ENCODE assay signal across 11 cellular contexts in the genomic region with DNA sequence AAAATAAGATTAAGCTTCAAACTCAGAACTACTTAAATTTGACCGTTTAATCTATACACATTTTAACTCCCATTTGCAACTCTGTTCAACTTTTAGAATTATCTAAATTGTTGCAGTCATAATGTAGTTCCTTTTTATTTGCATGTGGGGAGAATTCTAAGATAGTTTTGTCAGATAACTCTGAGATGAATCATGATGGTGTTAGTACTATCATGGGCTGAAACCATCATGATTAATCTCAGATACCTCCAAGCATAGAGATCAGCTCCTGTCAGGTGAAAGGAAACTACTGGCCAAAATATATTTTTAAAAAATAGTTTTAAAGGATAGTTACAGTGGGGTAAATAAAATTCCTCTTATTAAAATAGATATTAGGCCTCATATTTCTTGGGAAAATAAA. TPM values are rescaled to one million over a fixed set of nuclear protein-coding genes. Genes with fewer than 3 reads are reported as not detected.
A peak's percentile ranks its signal among the peaks of the same experiment; 100 is the strongest.
DNase-seq lines count a peak whose midpoint lies in the region; ATAC-seq and TF ChIP-seq lines count a peak whose summit lies in the region.
"Had no signal": no experiment of that assay in that cellular context is flagged by ENCODE, and none has a peak within 500 bp of the region (broad histone marks: within the 10 kb centered on the region; RNA-seq: fewer than 3 reads in every experiment).

No MANE protein-coding gene starts in this region.

- H3K9me3 ChIP-seq in SK-N-SH, result no peaks in the 10 kb centered on the region
- H3K9me3 ChIP-seq in thyroid gland, result no peaks in the 10 kb centered on the region

- H3K4me1 ChIP-seq in SK-N-SH (ENCODE audit: control insufficient read depth in 1 of 2, insufficient read depth in 2 of 2, low read depth in 1 of 2, low read length in 1 of 2), result peaks cover 5 to 29% of the 10 kb centered on the region in 2 experiments; a peak in 1 of 4 replicates
- H3K4me1 ChIP-seq in thyroid gland, result no peaks in the 10 kb centered on the region

- no peaks in the 10 kb centered on the region for H4K20me1 ChIP-seq in SK-N-SH (ENCODE audit: insufficient read depth)

- H3K27me3 ChIP-seq in SK-N-SH (ENCODE audit: insufficient read depth), result no peaks in the 10 kb centered on the region
- H3K27me3 ChIP-seq in thyroid gland, result no peaks in the 10 kb centered on the region

- TF ChIP-seq RAD21 in SK-N-SH (IDR thresholded peaks at IDR 0.05; ENCODE audit: low read length), result no peak

- TF ChIP-seq EP300 in SK-N-SH (IDR thresholded peaks at IDR 0.05; ENCODE audit: borderline replicate concordance in 1 of 2, low read depth in 1 of 2, low read length in 1 of 2), result peak in 1 of 2 experiments; percentile 29; a peak in 1 of 4 replicates

- H3K79me2 ChIP-seq in SK-N-SH (ENCODE audit: insufficient read depth), result no peaks in the 10 kb centered on the region

- peaks cover 3% of the 10 kb centered on the region for H3F3A ChIP-seq in SK-N-SH (replicated peaks; ENCODE audit: insufficient read depth)

- no peak overlapping the region for H3K4me3 ChIP-seq in SK-N-SH (ENCODE audit: low read depth in 2 of 2, low read length in 1 of 2)
- no peak overlapping the region for H3K4me3 ChIP-seq in thyroid gland (replicated peaks in 1 of 3)

- H3K36me3 ChIP-seq in SK-N-SH (replicated peaks in 1 of 2; ENCODE audit: control insufficient read depth in 1 of 2, insufficient read depth in 2 of 2, low read length in 1 of 2) (peaks cover 15 to 30% of the 10 kb centered on the region in 2 experiments), thyroid gland (no peaks in the 10 kb centered on the region)

- H3K9me2 ChIP-seq in SK-N-SH, result no peaks in the 10 kb centered on the region; the same call in 1 of the 2 replicates

- intact Hi-C loops in thyroid gland (cut with DNase I), result no loop called here

- TF ChIP-seq CTCF in SK-N-SH (IDR thresholded peaks at IDR 0.05) (no peak), thyroid gland (IDR thresholded peaks at IDR 0.05) (no peak)

- H3K27ac ChIP-seq in SK-N-SH (ENCODE audit: low read depth in 2 of 2, low read length in 1 of 2) (peak overlapping the region; percentile 2 to 39; a peak in 2 of 4 replicates), thyroid gland (no peak overlapping the region)

- POLR2A ChIA-PET in SK-N-SH (lab: Yijun Ruan, JAX), result no interaction called here

- H3K9ac ChIP-seq in SK-N-SH, result no peak overlapping the region

- TF ChIP-seq POLR2A in thyroid gland (IDR thresholded peaks at IDR 0.05), result no peak

- H2AFZ ChIP-seq in SK-N-SH (ENCODE audit: low read depth), result no peak overlapping the region

- peak; percentile 77 for ATAC-seq in GM18868 (IDR thresholded peaks at IDR 0.05; ENCODE audit: unreplicated experiment)
- peak; percentile 58 for ATAC-seq in HG03139 (IDR thresholded peaks at IDR 0.05; ENCODE audit: unreplicated experiment)
- ATAC-seq: activated CD8-positive, alpha-beta memory T cell treated with anti-CD3 and anti-CD28 coated beads, Interleukin-2, amount 10 ng/mL, durations not matched to agents 7 days and 5 days had no signal

- WGBS in SK-N-SH (ENCODE audit: low lambda C conversion rate), result 36% methylated on average over 1 of the region's 1 CpG
- WGBS in thyroid gland, 2 donors, result 84 to 87% methylated on average over 1 of the region's 1 CpG

- CTCF ChIA-PET in SK-N-SH (lab: Yijun Ruan, JAX), result interaction anchor here (1.1 to 1.8 kb wide), 2 partner anchors 9 to 16 kb away, joined by 4 to 5 read pairs; no protein-coding TSS in a partner anchor

- DNase-seq in A172 (ENCODE audit: low spot score) (peak; percentile 13), SK-N-SH (no peak), SK-N-DZ (ENCODE audit: low spot score) (no peak), NCI-H1092 treated with DMSO at 0.1 percent for 48 hours (lab: John Stamatoyannopoulos, UW) (no peak), thyroid gland (no peak)
- no peak for DNase-seq in activated CD4-positive, alpha-beta T cell treated with anti-CD3 and anti-CD28 coated beads for 48 hours
- DNase-seq: activated CD8-positive, alpha-beta memory T cell treated with anti-CD3 and anti-CD28 coated beads, Interleukin-2, amount 10 ng/mL, durations not matched to agents 7 days and 5 days; activated naive CD4-positive, alpha-beta T cell; mesendoderm had no signal

- H3K4me2 ChIP-seq in SK-N-SH, result no peak overlapping the region

TF ChIP-seq in SK-N-SH, 30 proteins besides CTCF, POLR2A, EP300 and RAD21 (continues in another document):
- peak; percentile 32; the same call in 1 of the 2 replicates for TF ChIP-seq TCF12 (IDR thresholded peaks at IDR 0.05)
- TF ChIP-seq RCOR1 (IDR thresholded peaks at IDR 0.05; ENCODE audit: low read length), result no peak
- peak; percentile 65 for TF ChIP-seq FOSL2 (IDR thresholded peaks at IDR 0.05; ENCODE audit: borderline replicate concordance, low read depth)
- no peak for TF ChIP-seq EZH2phosphoT487 (IDR thresholded peaks at IDR 0.05; ENCODE audit: borderline replicate concordance, low read depth)
- TF ChIP-seq YY1 (IDR thresholded peaks at IDR 0.05; ENCODE audit: low read depth), result no peak
- TF ChIP-seq SMC3 (IDR thresholded peaks at IDR 0.05; ENCODE audit: low read depth, low read length), result no peak
- no peak for TF ChIP-seq GABPA (IDR thresholded peaks at IDR 0.05; ENCODE audit: low read depth)
- TF ChIP-seq, protein P1, sequence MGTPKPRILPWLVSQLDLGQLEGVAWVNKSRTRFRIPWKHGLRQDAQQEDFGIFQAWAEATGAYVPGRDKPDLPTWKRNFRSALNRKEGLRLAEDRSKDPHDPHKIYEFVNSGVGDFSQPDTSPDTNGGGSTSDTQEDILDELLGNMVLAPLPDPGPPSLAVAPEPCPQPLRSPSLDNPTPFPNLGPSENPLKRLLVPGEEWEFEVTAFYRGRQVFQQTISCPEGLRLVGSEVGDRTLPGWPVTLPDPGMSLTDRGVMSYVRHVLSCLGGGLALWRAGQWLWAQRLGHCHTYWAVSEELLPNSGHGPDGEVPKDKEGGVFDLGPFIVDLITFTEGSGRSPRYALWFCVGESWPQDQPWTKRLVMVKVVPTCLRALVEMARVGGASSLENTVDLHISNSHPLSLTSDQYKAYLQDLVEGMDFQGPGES (IDR thresholded peaks at IDR 0.05; ENCODE audit: low read depth, low read length), result no peak
- TF ChIP-seq JUND (IDR thresholded peaks at IDR 0.05), result peak; percentile 68
- no peak for TF ChIP-seq TEAD4 (IDR thresholded peaks at IDR 0.05; ENCODE audit: borderline replicate concordance, insufficient read depth)
- TF ChIP-seq, protein P2, sequence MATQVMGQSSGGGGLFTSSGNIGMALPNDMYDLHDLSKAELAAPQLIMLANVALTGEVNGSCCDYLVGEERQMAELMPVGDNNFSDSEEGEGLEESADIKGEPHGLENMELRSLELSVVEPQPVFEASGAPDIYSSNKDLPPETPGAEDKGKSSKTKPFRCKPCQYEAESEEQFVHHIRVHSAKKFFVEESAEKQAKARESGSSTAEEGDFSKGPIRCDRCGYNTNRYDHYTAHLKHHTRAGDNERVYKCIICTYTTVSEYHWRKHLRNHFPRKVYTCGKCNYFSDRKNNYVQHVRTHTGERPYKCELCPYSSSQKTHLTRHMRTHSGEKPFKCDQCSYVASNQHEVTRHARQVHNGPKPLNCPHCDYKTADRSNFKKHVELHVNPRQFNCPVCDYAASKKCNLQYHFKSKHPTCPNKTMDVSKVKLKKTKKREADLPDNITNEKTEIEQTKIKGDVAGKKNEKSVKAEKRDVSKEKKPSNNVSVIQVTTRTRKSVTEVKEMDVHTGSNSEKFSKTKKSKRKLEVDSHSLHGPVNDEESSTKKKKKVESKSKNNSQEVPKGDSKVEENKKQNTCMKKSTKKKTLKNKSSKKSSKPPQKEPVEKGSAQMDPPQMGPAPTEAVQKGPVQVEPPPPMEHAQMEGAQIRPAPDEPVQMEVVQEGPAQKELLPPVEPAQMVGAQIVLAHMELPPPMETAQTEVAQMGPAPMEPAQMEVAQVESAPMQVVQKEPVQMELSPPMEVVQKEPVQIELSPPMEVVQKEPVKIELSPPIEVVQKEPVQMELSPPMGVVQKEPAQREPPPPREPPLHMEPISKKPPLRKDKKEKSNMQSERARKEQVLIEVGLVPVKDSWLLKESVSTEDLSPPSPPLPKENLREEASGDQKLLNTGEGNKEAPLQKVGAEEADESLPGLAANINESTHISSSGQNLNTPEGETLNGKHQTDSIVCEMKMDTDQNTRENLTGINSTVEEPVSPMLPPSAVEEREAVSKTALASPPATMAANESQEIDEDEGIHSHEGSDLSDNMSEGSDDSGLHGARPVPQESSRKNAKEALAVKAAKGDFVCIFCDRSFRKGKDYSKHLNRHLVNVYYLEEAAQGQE (IDR thresholded peaks at IDR 0.05; ENCODE audit: low read depth, low read length), result no peak
- TF ChIP-seq, protein P3, sequence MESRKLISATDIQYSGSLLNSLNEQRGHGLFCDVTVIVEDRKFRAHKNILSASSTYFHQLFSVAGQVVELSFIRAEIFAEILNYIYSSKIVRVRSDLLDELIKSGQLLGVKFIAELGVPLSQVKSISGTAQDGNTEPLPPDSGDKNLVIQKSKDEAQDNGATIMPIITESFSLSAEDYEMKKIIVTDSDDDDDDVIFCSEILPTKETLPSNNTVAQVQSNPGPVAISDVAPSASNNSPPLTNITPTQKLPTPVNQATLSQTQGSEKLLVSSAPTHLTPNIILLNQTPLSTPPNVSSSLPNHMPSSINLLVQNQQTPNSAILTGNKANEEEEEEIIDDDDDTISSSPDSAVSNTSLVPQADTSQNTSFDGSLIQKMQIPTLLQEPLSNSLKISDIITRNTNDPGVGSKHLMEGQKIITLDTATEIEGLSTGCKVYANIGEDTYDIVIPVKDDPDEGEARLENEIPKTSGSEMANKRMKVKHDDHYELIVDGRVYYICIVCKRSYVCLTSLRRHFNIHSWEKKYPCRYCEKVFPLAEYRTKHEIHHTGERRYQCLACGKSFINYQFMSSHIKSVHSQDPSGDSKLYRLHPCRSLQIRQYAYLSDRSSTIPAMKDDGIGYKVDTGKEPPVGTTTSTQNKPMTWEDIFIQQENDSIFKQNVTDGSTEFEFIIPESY (IDR thresholded peaks at IDR 0.05; ENCODE audit: borderline replicate concordance, low read depth), result no peak
- TF ChIP-seq FOXJ3 (CRISPR knock-in tag; IDR thresholded peaks at IDR 0.05), result no peak

RNA-seq across cellular contexts. Expression of a gene that starts 39.0 kb away (rescaled TPM):
- total RNA-seq in A172 (2014; rRNA removed; shearing (Covaris generic)), result 13.9 and 21.8 TPM in 2 replicates
- 16.0 and 21.4 TPM in 2 replicates for polyA plus RNA-seq in SK-N-SH (2012; rRNA removed)
- 21.7 and 21.9 TPM in 2 replicates for polyA plus RNA-seq in SK-N-SH (2012; cell fraction: cytosol; rRNA removed)
- 8.5 and 10.4 TPM in 2 replicates for polyA plus RNA-seq in SK-N-SH (2012; cell fraction: nucleus; rRNA removed)
- 15.5 and 17.7 TPM in 2 replicates for polyA plus RNA-seq in SK-N-DZ (2014; cell fraction: cytosol; rRNA removed)
- 11.9 and 13.1 TPM in 2 replicates for polyA plus RNA-seq in SK-N-DZ (2014; cell fraction: nucleus; rRNA removed)
- 10 to 100 TPM; 38.4 to 47.0 (median 42.5) TPM for total RNA-seq in thyroid gland

RNA-seq across cellular contexts. Expression of a gene that starts 39.3 kb away (rescaled TPM):
- 14.1 and 18.2 TPM in 2 replicates for total RNA-seq in A172 (2014; rRNA removed; shearing (Covaris generic))
- polyA plus RNA-seq in SK-N-SH (2012; rRNA removed), result 3.8 and 7.3 TPM in 2 replicates
- 5.0 and 5.4 TPM in 2 replicates for polyA plus RNA-seq in SK-N-SH (2012; cell fraction: cytosol; rRNA removed)
- 7.8 and 16.3 TPM in 2 replicates for polyA plus RNA-seq in SK-N-SH (2012; cell fraction: nucleus; rRNA removed)
- polyA plus RNA-seq in SK-N-DZ (2014; cell fraction: cytosol; rRNA removed), result 49.4 and 57.4 TPM in 2 replicates
- polyA plus RNA-seq in SK-N-DZ (2014; cell fraction: nucleus; rRNA removed), result 85.0 and 85.1 TPM in 2 replicates
- 10 to 100 TPM; 17.0 to 30.6 (median 24.8) TPM for total RNA-seq in thyroid gland

Comparison
In these comparisons a context has a peak if more than half of its experiments do, and no peak if none do; other contexts are left out.
1. H3K27ac ChIP-seq: peak in SK-N-SH (2 of 2); none in thyroid gland (0 of 3).